1 cellular context compared by ENCODE assay signal in genomic region chr19:2255112-2255845, GRCh38.
TF ChIP-seq lines count a peak whose summit lies in the region.

No MANE protein-coding gene starts in this region.

TF ChIP-seq in WTC11, 78 proteins besides CTCF, POLR2A, EP300 and RAD21 (continued from another document):
- no peak for TF ChIP-seq ARID4B (CRISPR knock-in tag; IDR thresholded peaks at IDR 0.05; ENCODE audit: borderline replicate concordance)
- TF ChIP-seq ESRRA (CRISPR knock-in tag; IDR thresholded peaks at IDR 0.05; ENCODE audit: borderline replicate concordance): no peak
- no peak for TF ChIP-seq ZNF532 (CRISPR knock-in tag; IDR thresholded peaks at IDR 0.05; ENCODE audit: borderline replicate concordance)
- TF ChIP-seq NR1H2 (CRISPR knock-in tag; IDR thresholded peaks at IDR 0.05): no peak
- TF ChIP-seq EMX1 (CRISPR knock-in tag; IDR thresholded peaks at IDR 0.05): no peak
- TF ChIP-seq ATF2 (CRISPR knock-in tag; IDR thresholded peaks at IDR 0.05; ENCODE audit: borderline replicate concordance, low read depth): no peak
- TF ChIP-seq SOX15 (CRISPR knock-in tag; IDR thresholded peaks at IDR 0.05): no peak
- no peak for TF ChIP-seq PREB (CRISPR knock-in tag; IDR thresholded peaks at IDR 0.05; ENCODE audit: borderline replicate concordance)
- TF ChIP-seq MAX (CRISPR knock-in tag; IDR thresholded peaks at IDR 0.05): no peak
